In genomic region chr16:86948046-86948445, GRCh38 we compare ENCODE assay signal across 28 cellular contexts.
"Had no signal": no experiment of that assay in that cellular context is flagged by ENCODE, and none has a peak within 500 bp of the region (broad histone marks: within the 10 kb centered on the region; RNA-seq: fewer than 3 reads in every experiment).

No MANE protein-coding gene starts in this region.

- H3K27ac Mint-ChIP-seq: natural killer cell; nephron progenitor cell; neural progenitor cell; stimulated activated naive B cell treated with anti-CD40 and anti-IgM and Interleukin-4, amounts not matched to agents 10 μg/mL and 1 μg/mL and 100 μg/mL, for 72 hours had no signal

- H3K4me1 Mint-ChIP-seq: natural killer cell; stimulated activated naive B cell treated with anti-CD40 and anti-IgM and Interleukin-4, amounts not matched to agents 10 μg/mL and 1 μg/mL and 100 μg/mL, for 72 hours had no signal

- H3K36me3 ChIP-seq: left lung, neural progenitor cell, neutrophil, pancreas, prostate gland, stomach, thyroid gland, transverse colon, upper lobe of left lung, vagina had no signal

- H3K27me3 ChIP-seq: neural progenitor cell, pancreas, testis, thyroid gland, transverse colon, upper lobe of left lung, vagina had no signal

- DNase-seq: hippocampal formation; left colon; midbrain; mucosa of descending colon; natural killer cell; nephron progenitor cell; occipital lobe; pancreas; stimulated activated CD4-positive, alpha-beta T cell treated with anti-CD3 and anti-CD28 coated beads, Interleukin-12 subunit alpha, Interleukin-12 subunit beta, amount 100 ng/mL, for 4 hours; stimulated activated CD4-positive, alpha-beta T cell treated with anti-CD3 and anti-CD28 coated beads, Interleukin-15, amount 100 ng/mL, for 24 hours; stimulated activated CD4-positive, alpha-beta T cell treated with anti-CD3 and anti-CD28 coated beads, Interleukin-2, amount 100 ng/mL, for 24 hours; stimulated activated CD4-positive, alpha-beta T cell treated with anti-CD3 and anti-CD28 coated beads, Interleukin-4, amount 100 ng/mL, for 1 hour; stimulated activated naive B cell treated with anti-CD40 and anti-IgM and Interleukin-4, amounts not matched to agents 10 μg/mL and 1 μg/mL and 100 μg/mL, for 72 hours; stimulated activated naive CD8-positive, alpha-beta T cell treated with anti-CD3 and anti-CD28 coated beads, Interleukin-15, Interleukin-2, amounts not matched to agents 100 U/mL and 50 U/mL, for 24 hours; stomach; testis; thyroid gland; transverse colon; upper lobe of left lung had no signal

- H3K4me3 ChIP-seq: left lung, lung, mucosa of descending colon, neural progenitor cell, pancreas, prostate gland, skin epidermis, stomach, testis, thyroid gland, transverse colon, upper lobe of left lung, vagina had no signal

- H3K9me3 Mint-ChIP-seq: natural killer cell; neural progenitor cell; stimulated activated naive B cell treated with anti-CD40 and anti-IgM and Interleukin-4, amounts not matched to agents 10 μg/mL and 1 μg/mL and 100 μg/mL, for 72 hours had no signal

- H3K9ac ChIP-seq: neural progenitor cell had no signal

- FAIRE-seq: keratinocyte, pancreas had no signal

- H3K4me3 Mint-ChIP-seq: natural killer cell; nephron progenitor cell; neural progenitor cell; stimulated activated naive B cell treated with anti-CD40 and anti-IgM and Interleukin-4, amounts not matched to agents 10 μg/mL and 1 μg/mL and 100 μg/mL, for 72 hours had no signal

- H3K27ac ChIP-seq: left lung, neural progenitor cell, neutrophil, pancreas, prostate gland, skin epidermis, stomach, testis, thyroid gland, transverse colon, upper lobe of left lung, vagina had no signal

- H3K9me3 ChIP-seq: left lung, mucosa of descending colon, neutrophil, pancreas, prostate gland, testis, thyroid gland, transverse colon, vagina had no signal

- H3K4me1 ChIP-seq: left lung, pancreas, prostate gland, stomach, testis, thyroid gland, transverse colon, upper lobe of left lung, vagina had no signal

- H3K36me3 Mint-ChIP-seq: natural killer cell; neural progenitor cell; stimulated activated naive B cell treated with anti-CD40 and anti-IgM and Interleukin-4, amounts not matched to agents 10 μg/mL and 1 μg/mL and 100 μg/mL, for 72 hours had no signal

- ATAC-seq: left colon; left lung; mucosa of descending colon; natural killer cell; pancreas; sciatic nerve; stimulated activated naive B cell treated with anti-CD40 and anti-IgM and Interleukin-4, amounts not matched to agents 10 μg/mL and 1 μg/mL and 100 μg/mL, for 72 hours; stimulated activated naive CD8-positive, alpha-beta T cell treated with anti-CD3 and anti-CD28 coated beads, Interleukin-15, Interleukin-2, amounts not matched to agents 100 U/mL and 50 U/mL, for 24 hours had no signal
